28 cellular contexts compared by ENCODE assay signal in the genomic region with DNA sequence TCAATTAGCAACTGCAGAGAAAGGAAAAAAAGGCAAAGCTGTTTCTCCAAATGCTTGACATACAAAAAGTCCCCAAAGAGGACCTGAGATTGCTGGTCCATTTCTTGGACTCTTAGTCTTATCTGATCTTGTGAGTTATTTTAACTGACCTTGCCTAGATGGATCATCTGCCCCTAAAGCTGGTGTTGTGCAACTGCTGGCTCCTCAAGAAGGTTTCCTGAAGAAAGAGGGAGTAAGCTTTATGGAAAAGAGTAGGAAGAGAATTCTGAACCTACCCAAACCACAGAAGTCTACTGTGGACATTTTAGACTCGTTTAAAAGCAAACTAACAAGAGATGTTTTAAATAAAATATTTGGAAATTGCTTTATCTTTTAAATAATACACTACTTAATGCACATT.
"Had no signal": no experiment of that assay in that cellular context is flagged by ENCODE, and none has a peak within 500 bp of the region (broad histone marks: within the 10 kb centered on the region; RNA-seq: fewer than 3 reads in every experiment).

No MANE protein-coding gene starts in this region.

- H3K27ac Mint-ChIP-seq: naive thymus-derived CD4-positive, alpha-beta T cell; natural killer cell; nephron; neural progenitor cell; progenitor cell of endocrine pancreas; stimulated activated effector memory CD8-positive, alpha-beta T cell treated with anti-CD3 and anti-CD28 coated beads, Interleukin-12 subunit alpha, Interleukin-12 subunit beta, amount 100 ng/mL, for 72 hours; stimulated activated naive B cell treated with anti-CD40 and anti-IgM and Interleukin-4, amounts not matched to agents 10 μg/mL and 1 μg/mL and 100 μg/mL, for 72 hours; stimulated activated naive CD8-positive, alpha-beta T cell treated with anti-CD3 and anti-CD28 coated beads, Interleukin-15, Interleukin-2, amounts not matched to agents 100 ng/mL and 50 ng/mL, for 24 hours had no signal

- ATAC-seq: naive thymus-derived CD4-positive, alpha-beta T cell; natural killer cell; psoas muscle; right cardiac atrium; right lobe of liver; stimulated activated effector memory CD8-positive, alpha-beta T cell treated with anti-CD3 and anti-CD28 coated beads, Interleukin-12 subunit alpha, Interleukin-12 subunit beta, amount 100 ng/mL, for 72 hours; stimulated activated naive B cell treated with anti-CD40 and anti-IgM and Interleukin-4, amounts not matched to agents 10 μg/mL and 1 μg/mL and 100 μg/mL, for 72 hours had no signal

- H2AFZ ChIP-seq: neural progenitor cell, parathyroid adenoma had no signal

- H3K27me3 ChIP-seq: neural progenitor cell, ovary, right lobe of liver, sigmoid colon, stomach, tibial nerve, upper lobe of left lung, vagina had no signal

- H3K36me3 ChIP-seq: neural progenitor cell, ovary, right lobe of liver, sigmoid colon, stomach, thoracic aorta, tibial nerve, upper lobe of left lung, vagina had no signal

- H3K9ac ChIP-seq: neural progenitor cell, parathyroid adenoma had no signal

- H3K4me2 ChIP-seq: neural progenitor cell had no signal

- H3K9me3 ChIP-seq: ovary, psoas muscle, right lobe of liver, sigmoid colon, stomach, thoracic aorta, tibial nerve, upper lobe of left lung, vagina had no signal

- H3K36me3 Mint-ChIP-seq: naive thymus-derived CD4-positive, alpha-beta T cell; natural killer cell; neural progenitor cell; stimulated activated effector memory CD8-positive, alpha-beta T cell treated with anti-CD3 and anti-CD28 coated beads, Interleukin-12 subunit alpha, Interleukin-12 subunit beta, amount 100 ng/mL, for 72 hours; stimulated activated naive B cell treated with anti-CD40 and anti-IgM and Interleukin-4, amounts not matched to agents 10 μg/mL and 1 μg/mL and 100 μg/mL, for 72 hours had no signal

- DNase-seq: naive thymus-derived CD4-positive, alpha-beta T cell; natural killer cell; occipital lobe; ovary; psoas muscle; right cardiac atrium; right lobe of liver; sigmoid colon; stimulated activated CD4-positive, alpha-beta T cell treated with anti-CD3 and anti-CD28 coated beads, Interleukin-15, amount 100 ng/mL, for 24 hours; stimulated activated CD4-positive, alpha-beta T cell treated with anti-CD3 and anti-CD28 coated beads, Interleukin-2, amount 100 ng/mL, for 24 hours; stimulated activated CD4-positive, alpha-beta T cell treated with anti-CD3 and anti-CD28 coated beads, Interleukin-2, amount 100 ng/mL, for 48 hours; stimulated activated CD4-positive, alpha-beta T cell treated with anti-CD3 and anti-CD28 coated beads, Interleukin-4, amount 100 ng/mL, for 24 hours; stimulated activated naive B cell treated with anti-CD40 and anti-IgM and Interleukin-4, amounts not matched to agents 10 μg/mL and 1 μg/mL and 100 μg/mL, for 72 hours; stimulated activated naive CD4-positive, alpha-beta T cell treated with Interleukin-2 at 50 U/mL for 16 hours; stomach; trophoblast cell; upper lobe of left lung had no signal

- H3K27ac ChIP-seq: neural progenitor cell, ovary, parathyroid adenoma, psoas muscle, right lobe of liver, sigmoid colon, skin epidermis, stomach, thoracic aorta, tibial nerve, upper lobe of left lung, vagina had no signal

- H3K4me3 ChIP-seq: neural progenitor cell, ovary, psoas muscle, right lobe of liver, sigmoid colon, skin epidermis, stomach, thoracic aorta, tibial nerve, upper lobe of left lung, vagina had no signal

- H3K9me3 Mint-ChIP-seq: natural killer cell; nephron; stimulated activated effector memory CD8-positive, alpha-beta T cell treated with anti-CD3 and anti-CD28 coated beads, Interleukin-12 subunit alpha, Interleukin-12 subunit beta, amount 100 ng/mL, for 72 hours; stimulated activated naive CD8-positive, alpha-beta T cell treated with anti-CD3 and anti-CD28 coated beads, Interleukin-15, Interleukin-2, amounts not matched to agents 100 ng/mL and 50 ng/mL, for 24 hours had no signal

- FAIRE-seq: urothelium cell line had no signal

- H3K79me2 ChIP-seq: parathyroid adenoma had no signal

- H3K4me1 ChIP-seq: neural progenitor cell, parathyroid adenoma, psoas muscle, right lobe of liver, sigmoid colon, stomach, tibial nerve, upper lobe of left lung, vagina had no signal
